ENCODE assay signal across 9 cellular contexts in genomic region chr11:100574894-100575769, GRCh38.
DNase-seq lines count a peak whose midpoint lies in the region; ATAC-seq, FAIRE-seq and TF ChIP-seq lines count a peak whose summit lies in the region.
"Had no signal": no experiment of that assay in that cellular context is flagged by ENCODE, and none has a peak within 500 bp of the region (broad histone marks: within the 10 kb centered on the region; RNA-seq: fewer than 3 reads in every experiment).

No MANE protein-coding gene starts in this region.

- intact Hi-C loops in left ventricle myocardium superior (cut with micrococcal nuclease) = loop anchor here (5.0 kb wide), 1 partner anchor 282 kb away; no protein-coding TSS in a partner anchor

- ATAC-seq in A549 (no peak), left ventricle myocardium superior (peak; percentile 28), HG02840 (IDR thresholded peaks at IDR 0.05; ENCODE audit: low FRiP score, unreplicated experiment) (no peak), HG03565 (IDR thresholded peaks at IDR 0.05; ENCODE audit: unreplicated experiment) (no peak)

- no peak for TF ChIP-seq POLR2A in A549 (IDR thresholded peaks at IDR 0.05; ENCODE audit: low read length)

- POLR2A ChIA-PET in A549 (lab: Yijun Ruan, JAX) = no interaction called here

- TF ChIP-seq EP300 in A549 (IDR thresholded peaks at IDR 0.05) = no peak

- peaks cover 3% of the 10 kb centered on the region; the same call in 2 of the 3 replicates for H3K4me1 ChIP-seq in A549

- TF ChIP-seq CTCF in A549 (IDR thresholded peaks at IDR 0.05) = peak; percentile 44

- 22% methylated on average over 1 of the region's 1 CpG for WGBS in A549 (ENCODE audit: missing lambda C conversion rate)

- no peaks in the 10 kb centered on the region for H3K9me3 ChIP-seq in A549

- H3K4me2 ChIP-seq in A549 = no peak overlapping the region

- peak; percentile 56 to 61; a peak in 4 of 5 replicates for TF ChIP-seq RAD21 in A549 (conservative IDR thresholded peaks at IDR 0.05 in 1 of 2, IDR thresholded peaks at IDR 0.05 in 1 of 2)

- no peak overlapping the region for H3K4me3 ChIP-seq in A549

- no peak for FAIRE-seq in A549 (lab: Jason Lieb, UNC)

- DNase-seq in A549 (ENCODE audit: low read depth in 1 of 2, low spot score in 1 of 2) (peak in 1 of 2 experiments; percentile 43), HS-5 (ENCODE audit: low read depth) (peak; percentile 77), SK-N-DZ (ENCODE audit: low spot score) (peak; percentile 41), left ventricle myocardium superior (no peak), islet precursor cell (no peak)
- DNase-seq in stimulated activated naive CD4-positive, alpha-beta T cell (lab: John Stamatoyannopoulos, UW) = no peak
- DNase-seq: activated CD4-positive, alpha-beta T cell treated with anti-CD3 and anti-CD28 coated beads, Interleukin-2, amount 10 ng/mL, durations not matched to agents 7 days and 5 days had no signal

- H3K27ac ChIP-seq in A549 = no peak overlapping the region

- CTCF ChIA-PET in A549 (lab: Yijun Ruan, JAX) = interaction anchor here (0.8 to 2.2 kb wide), 2 partner anchors 49 to 280 kb away, joined by 3 to 6 read pairs; no protein-coding TSS in a partner anchor

TF ChIP-seq in A549, 52 proteins besides CTCF, POLR2A, EP300 and RAD21:
- TF ChIP-seq CBX8 (IDR thresholded peaks at IDR 0.05) (no peak), PHF8 (IDR thresholded peaks at IDR 0.05; ENCODE audit: borderline replicate concordance, low read depth) (no peak), SMC3 (IDR thresholded peaks at IDR 0.05) (no peak; the same call in 2 of the 3 replicates), HOXB13 (CRISPR knock-in tag; IDR thresholded peaks at IDR 0.05; ENCODE audit: low read depth) (no peak), NR3C1 (IDR thresholded peaks at IDR 0.05) (no peak), ZC3H11A (IDR thresholded peaks at IDR 0.05) (no peak), NFE2L2 (conservative IDR thresholded peaks at IDR 0.05; ENCODE audit: low read length) (no peak), KDM1A (IDR thresholded peaks at IDR 0.05; ENCODE audit: low read depth) (no peak), TFCP2L1 (CRISPR knock-in tag; IDR thresholded peaks at IDR 0.05) (no peak), MAZ (IDR thresholded peaks at IDR 0.05; ENCODE audit: borderline replicate concordance, low read depth, low read length) (no peak), HES2 (IDR thresholded peaks at IDR 0.05) (no peak), EHF (CRISPR knock-in tag; IDR thresholded peaks at IDR 0.05) (no peak), CHD2 (IDR thresholded peaks at IDR 0.05; ENCODE audit: low read length, partially characterized antibody) (no peak), MAFK (IDR thresholded peaks at IDR 0.05; ENCODE audit: partially characterized antibody) (no peak), SREBF2 (IDR thresholded peaks at IDR 0.05) (no peak), MAX (IDR thresholded peaks at IDR 0.05) (no peak)

Comparison
In these comparisons a context has a peak if more than half of its experiments do, and no peak if none do; other contexts are left out.
1. DNase-seq: peak in HS-5 (single experiment) and SK-N-DZ (single experiment); none in left ventricle myocardium superior (single experiment), stimulated activated naive CD4-positive, alpha-beta T cell (0 of 6) and islet precursor cell (single experiment).